In genomic region chr6:1630771-1631217, GRCh38 we compare ENCODE assay signal across 1 cellular context.
TF ChIP-seq lines count a peak whose summit lies in the region.

No MANE protein-coding gene starts in this region.

TF ChIP-seq in K562, 482 proteins besides CTCF, POLR2A, EP300 and RAD21 (continued from another document):
- TF ChIP-seq ARID3A (IDR thresholded peaks at IDR 0.05; ENCODE audit: borderline replicate concordance, low read depth, low read length) (peak; percentile 88), ZNF224 (CRISPR knock-in tag; IDR thresholded peaks at IDR 0.05) (no peak), ZNF830 (CRISPR knock-in tag; IDR thresholded peaks at IDR 0.05) (no peak), ATF1 (CRISPR knock-in tag; IDR thresholded peaks at IDR 0.05) (no peak), ATF1 (tag; IDR thresholded peaks at IDR 0.05) (peak; percentile 44), MXD1 (CRISPR knock-in tag; IDR thresholded peaks at IDR 0.05; ENCODE audit: borderline replicate concordance, poor library complexity, severe bottlenecking) (no peak), NFE2 (IDR thresholded peaks at IDR 0.05; ENCODE audit: low read depth) (peak; percentile 68), ARID1B (IDR thresholded peaks at IDR 0.05) (peak; percentile 69), DPF2 (IDR thresholded peaks at IDR 0.05) (peak; percentile 64; the same call in 1 of the 2 replicates), TEAD4 (IDR thresholded peaks at IDR 0.05; ENCODE audit: low read length) (peak; percentile 36; the same call in 1 of the 2 replicates), TEAD4 (CRISPR knock-in tag; IDR thresholded peaks at IDR 0.05; ENCODE audit: borderline replicate concordance) (no peak), HMG20B (CRISPR knock-in tag; IDR thresholded peaks at IDR 0.05) (no peak), CREM (IDR thresholded peaks at IDR 0.05; ENCODE audit: low read depth) (peak; percentile 74), GATAD2B (IDR thresholded peaks at IDR 0.05; ENCODE audit: borderline replicate concordance) (0 out of 2 replicates have a peak, but pooled peaks have one; percentile 25), SMARCE1 (IDR thresholded peaks at IDR 0.05) (peak; percentile 53; the same call in 1 of the 2 replicates), SMARCC2 (IDR thresholded peaks at IDR 0.05; ENCODE audit: low read depth) (no peak), JUN (IDR thresholded peaks at IDR 0.05; ENCODE audit: borderline replicate concordance, low read depth, low read length) (peak; percentile 79), JUN (CRISPR knock-in tag; IDR thresholded peaks at IDR 0.05; ENCODE audit: borderline replicate concordance) (no peak), ZKSCAN1 (IDR thresholded peaks at IDR 0.05; ENCODE audit: low read depth, low read length) (no peak), ATF3 (IDR thresholded peaks at IDR 0.05) (peak; percentile 84), ATF3 (CRISPR knock-in tag; conservative IDR thresholded peaks at IDR 0.05) (no peak; the same call in 1 of the 2 replicates), HDAC3 (IDR thresholded peaks at IDR 0.05; ENCODE audit: borderline replicate concordance, partially characterized antibody) (no peak), MEIS2 (IDR thresholded peaks at IDR 0.05; ENCODE audit: partially characterized antibody) (peak; percentile 43), ZNF512 (tag; IDR thresholded peaks at IDR 0.05) (no peak), JUND (IDR thresholded peaks at IDR 0.05; ENCODE audit: borderline replicate concordance, low read depth, low read length) (peak; percentile 91), JUND (tag; IDR thresholded peaks at IDR 0.05; ENCODE audit: borderline replicate concordance, low read depth, low read length) (peak; percentile 84; the same call in 2 of the 3 replicates), ZSCAN29 (IDR thresholded peaks at IDR 0.05) (no peak), ZNF143 (CRISPR knock-in tag; IDR thresholded peaks at IDR 0.05) (no peak), MTA3 (IDR thresholded peaks at IDR 0.05; ENCODE audit: borderline replicate concordance) (no peak), HMBOX1 (IDR thresholded peaks at IDR 0.05) (peak; percentile 97), SMARCA4 (IDR thresholded peaks at IDR 0.05) (0 out of 2 replicates have a peak, but pooled peaks have one; percentile 59), TCF3 (CRISPR knock-in tag; IDR thresholded peaks at IDR 0.05) (0 out of 2 replicates have a peak, but pooled peaks have one; percentile 5), SP1 (CRISPR knock-in tag; IDR thresholded peaks at IDR 0.05) (0 out of 2 replicates have a peak, but pooled peaks have one; percentile 22), BDP1 (IDR thresholded peaks at IDR 0.05; ENCODE audit: insufficient read depth, insufficient read length) (no peak), MLX (CRISPR knock-in tag; conservative IDR thresholded peaks at IDR 0.05) (no peak), ZMIZ1 (IDR thresholded peaks at IDR 0.05; ENCODE audit: low read depth in 2 of 2, low read length in 2 of 2) (no peak), NFIC (IDR thresholded peaks at IDR 0.05) (no peak), MAFK (IDR thresholded peaks at IDR 0.05; ENCODE audit: low read length) (peak; percentile 13; the same call in 1 of the 2 replicates), POLR2AphosphoS2 (IDR thresholded peaks at IDR 0.05; ENCODE audit: low read length) (no peak), PHTF2 (CRISPR knock-in tag; IDR thresholded peaks at IDR 0.05) (no peak), ZFP91 (CRISPR knock-in tag; IDR thresholded peaks at IDR 0.05) (no peak), ZBTB5 (IDR thresholded peaks at IDR 0.05) (no peak), FOXP1 (CRISPR knock-in tag; IDR thresholded peaks at IDR 0.05) (no peak), KLF13 (tag; IDR thresholded peaks at IDR 0.05; ENCODE audit: borderline replicate concordance, low read depth) (no peak), TEAD1 (CRISPR knock-in tag; IDR thresholded peaks at IDR 0.05) (peak; percentile 14 to 48; a peak in 1 of 4 replicates), TARDBP (IDR thresholded peaks at IDR 0.05) (no peak), POU5F1 (IDR thresholded peaks at IDR 0.05; ENCODE audit: borderline replicate concordance, low read depth, low read length, partially characterized antibody) (no peak), CHAMP1 (IDR thresholded peaks at IDR 0.05) (no peak), FOXK2 (conservative IDR thresholded peaks at IDR 0.05 in 1 of 2, IDR thresholded peaks at IDR 0.05 in 1 of 2; ENCODE audit: low read depth in 2 of 2) (no peak), PURB (CRISPR knock-in tag; IDR thresholded peaks at IDR 0.05; ENCODE audit: low read depth) (no peak), E2F6 (IDR thresholded peaks at IDR 0.05; ENCODE audit: borderline replicate concordance in 1 of 2, extremely low read depth in 1 of 2, insufficient read depth in 1 of 2, insufficient read length in 1 of 2, low read depth in 1 of 2, low read length in 1 of 2, poor library complexity in 1 of 2, severe bottlenecking in 1 of 2) (peak in 1 of 2 experiments; percentile 12)
TF ChIP-seq in K562: peak in this region for 26.
